ENCODE assay signal across 9 cellular contexts in the genomic region with DNA sequence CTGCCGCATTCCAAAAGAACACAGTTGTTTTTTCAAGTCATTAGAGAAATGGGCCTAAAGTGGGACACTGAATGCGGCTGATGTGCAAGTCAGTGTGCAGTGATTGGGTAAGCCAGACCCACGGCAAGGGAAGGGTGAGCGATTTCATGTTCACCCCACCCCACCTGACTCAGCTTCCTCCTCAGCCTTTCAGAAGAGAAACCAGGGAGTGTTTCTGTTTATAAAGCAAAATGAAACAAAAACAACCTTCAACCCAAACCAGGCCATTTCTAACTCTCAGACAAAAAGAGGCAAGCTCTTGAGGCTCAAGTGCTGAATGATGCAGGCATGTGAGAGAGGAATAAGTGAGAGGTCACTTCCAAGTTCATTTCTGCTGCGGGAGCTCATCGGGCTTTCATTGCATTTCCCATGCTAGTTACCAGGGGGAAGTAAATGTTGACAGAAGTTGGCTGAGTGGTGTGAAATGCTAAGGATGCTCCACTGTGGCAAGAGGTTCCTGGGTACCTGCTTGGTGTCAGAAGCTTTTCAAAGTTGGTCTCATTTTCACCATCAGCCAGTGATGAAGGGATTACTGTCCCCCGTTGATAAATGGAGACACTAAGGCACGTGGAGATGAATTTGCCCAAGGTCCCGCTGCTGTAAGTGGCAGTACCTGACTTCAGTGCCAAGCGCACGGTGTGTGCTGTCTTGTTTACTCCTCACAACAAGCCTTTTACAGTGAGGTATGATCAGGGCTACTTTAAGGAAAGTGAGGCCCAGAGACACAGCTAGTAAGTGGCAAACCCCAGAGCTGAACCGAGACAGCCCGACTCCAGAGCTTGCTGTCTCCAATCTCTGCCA. TPM values are rescaled to one million over a fixed set of nuclear protein-coding genes. Genes with fewer than 3 reads are reported as not detected.
DNase-seq lines count a peak whose midpoint lies in the region; ATAC-seq lines count a peak whose summit lies in the region.
"Had no signal": no experiment of that assay in that cellular context is flagged by ENCODE, and none has a peak within 500 bp of the region (broad histone marks: within the 10 kb centered on the region; RNA-seq: fewer than 3 reads in every experiment).

No MANE protein-coding gene starts in this region.

- DNase-seq in activated naive CD4-positive, alpha-beta T cell treated with anti-CD3 and anti-CD28 coated beads, Interleukin-2, amount 10 ng/mL, durations not matched to agents 7 days and 5 days = peak; percentile 66
- DNase-seq in lung microvascular endothelial cell (ENCODE audit: low read depth in 2 of 2) (peak; percentile 45 to 90), midbrain (lab: John Stamatoyannopoulos, UW) (no peak), DMS 273 treated with DMSO at 0.1 percent for 48 hours (lab: John Stamatoyannopoulos, UW) (no peak)

- peak; percentile 51 for ATAC-seq in GM18499 (IDR thresholded peaks at IDR 0.05; ENCODE audit: insufficient read depth, unreplicated experiment)
- ATAC-seq in HG03175 (IDR thresholded peaks at IDR 0.05; ENCODE audit: unreplicated experiment) = peak; percentile 65
- ATAC-seq in HG03135 (IDR thresholded peaks at IDR 0.05; ENCODE audit: unreplicated experiment) = no peak
- ATAC-seq in HG03571 (IDR thresholded peaks at IDR 0.05; ENCODE audit: unreplicated experiment) = no peak

- CTCF ChIA-PET in activated naive CD4-positive, alpha-beta T cell treated with anti-CD3 and anti-CD28 coated beads, Interleukin-2, amount 10 ng/mL, durations not matched to agents 7 days and 5 days (lab: Charles Lee) = interaction anchor here (0.8 to 11.1 kb wide), 14 partner anchors 9 to 279 kb away, joined by 3 to 155 read pairs (median 4); a partner anchor contains a TSS

- H3K36me3 Mint-ChIP-seq in activated naive CD4-positive, alpha-beta T cell treated with anti-CD3 and anti-CD28 coated beads, Interleukin-2, amount 10 ng/mL, durations not matched to agents 7 days and 5 days = peaks cover 5% of the 10 kb centered on the region
- H3K36me3 Mint-ChIP-seq: immature natural killer cell had no signal

- no peaks in the 10 kb centered on the region for H3K9me3 Mint-ChIP-seq in activated naive CD4-positive, alpha-beta T cell treated with anti-CD3 and anti-CD28 coated beads, Interleukin-2, amount 10 ng/mL, durations not matched to agents 7 days and 5 days
- H3K9me3 Mint-ChIP-seq: immature natural killer cell had no signal

- peaks cover 26% of the 10 kb centered on the region for H3K4me1 Mint-ChIP-seq in activated naive CD4-positive, alpha-beta T cell treated with anti-CD3 and anti-CD28 coated beads, Interleukin-2, amount 10 ng/mL, durations not matched to agents 7 days and 5 days

- H3K27ac Mint-ChIP-seq in activated naive CD4-positive, alpha-beta T cell treated with anti-CD3 and anti-CD28 coated beads, Interleukin-2, amount 10 ng/mL, durations not matched to agents 7 days and 5 days = peak overlapping the region; percentile 91

- no peaks in the 10 kb centered on the region for H3K27me3 Mint-ChIP-seq in activated naive CD4-positive, alpha-beta T cell treated with anti-CD3 and anti-CD28 coated beads, Interleukin-2, amount 10 ng/mL, durations not matched to agents 7 days and 5 days

- H3K4me3 Mint-ChIP-seq in activated naive CD4-positive, alpha-beta T cell treated with anti-CD3 and anti-CD28 coated beads, Interleukin-2, amount 10 ng/mL, durations not matched to agents 7 days and 5 days = peak overlapping the region; percentile 33

RNA-seq across cellular contexts. Expression of a gene that starts 29.1 kb away (rescaled TPM):
- 2.0 and 2.2 TPM in 2 replicates for total RNA-seq in lung microvascular endothelial cell

RNA-seq across cellular contexts. Expression of a gene that starts 31.1 kb away (rescaled TPM):
- total RNA-seq in lung microvascular endothelial cell = 12.4 and 18.5 TPM in 2 replicates

Comparison
In these comparisons a context has a peak if more than half of its experiments do, and no peak if none do; other contexts are left out.
1. ATAC-seq: peak in GM18499 (single experiment) and HG03175 (single experiment); none in HG03135 (single experiment) and HG03571 (single experiment).
2. DNase-seq: peak in activated naive CD4-positive, alpha-beta T cell treated with anti-CD3 and anti-CD28 coated beads, Interleukin-2, amount 10 ng/mL, durations not matched to agents 7 days and 5 days (single experiment) and lung microvascular endothelial cell (2 of 2); none in midbrain (single experiment) and DMS 273 treated with DMSO at 0.1 percent for 48 hours (single experiment).